ENCODE assay signal across 19 cellular contexts in the genomic region with DNA sequence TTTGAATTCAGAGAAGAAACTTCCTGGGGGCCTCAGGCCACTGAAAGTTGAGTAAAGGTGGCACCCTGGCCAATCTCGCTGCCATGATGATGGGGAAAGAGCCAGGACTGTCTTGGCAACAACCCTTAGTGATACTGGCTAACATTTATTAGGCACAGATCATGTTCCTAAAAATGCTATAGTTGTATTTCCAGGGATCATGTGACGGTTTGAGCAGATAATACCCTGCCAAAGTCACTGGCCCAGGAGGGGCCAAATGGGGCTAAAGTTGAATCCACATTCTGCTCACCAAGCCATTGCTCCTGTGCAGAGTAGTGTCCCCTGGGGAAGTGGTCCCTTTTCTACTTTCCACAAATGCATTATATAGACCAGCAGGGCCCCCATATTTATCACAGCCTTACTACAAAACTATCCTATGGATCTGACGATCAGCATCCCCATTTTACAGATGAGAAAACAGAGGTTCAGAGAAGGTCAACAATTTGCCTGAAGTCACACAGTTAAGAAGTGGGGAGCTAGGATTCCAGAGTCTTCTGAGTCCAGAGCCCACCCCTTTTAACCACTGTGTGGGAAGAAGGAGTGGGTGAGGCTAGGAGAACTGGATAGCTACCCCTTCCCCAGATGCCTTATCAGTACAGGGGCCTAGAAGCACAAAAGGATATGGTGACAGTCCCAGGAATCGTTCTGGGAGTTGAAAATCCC.
"Had no signal": no experiment of that assay in that cellular context is flagged by ENCODE, and none has a peak within 500 bp of the region (broad histone marks: within the 10 kb centered on the region; RNA-seq: fewer than 3 reads in every experiment).

No MANE protein-coding gene starts in this region.

- FAIRE-seq: endothelial cell of umbilical vein, small intestine, urothelium cell line had no signal

- H3K4me3 ChIP-seq: coronary artery, left lung, lung, psoas muscle had no signal

- H3K9me3 Mint-ChIP-seq: endodermal cell; natural killer cell treated with Interleukin-12 subunit alpha and Interleukin-12 subunit beta and Interleukin-15 and Interleukin-18, amount 100 ng/mL, for 72 hours had no signal

- H3K4me1 ChIP-seq: left lung, psoas muscle had no signal

- H3K4me3 Mint-ChIP-seq: endodermal cell; natural killer cell treated with Interleukin-12 subunit alpha and Interleukin-12 subunit beta and Interleukin-15 and Interleukin-18, amount 100 ng/mL, for 72 hours had no signal

- H3K27ac Mint-ChIP-seq: endodermal cell; natural killer cell treated with Interleukin-12 subunit alpha and Interleukin-12 subunit beta and Interleukin-15 and Interleukin-18, amount 100 ng/mL, for 72 hours had no signal

- ATAC-seq: left lung; natural killer cell treated with Interleukin-12 subunit alpha and Interleukin-12 subunit beta and Interleukin-15 and Interleukin-18, amount 100 ng/mL, for 72 hours; psoas muscle had no signal

- DNase-seq: effector CD4-positive, alpha-beta T cell; erythroblast; foreskin melanocyte; hypothalamus; islet precursor cell; left lung; mesenchymal stem cell; midbrain; psoas muscle; small intestine; stimulated activated CD4-positive, alpha-beta T cell treated with anti-CD3 and anti-CD28 coated beads, Interleukin-2, amount 100 ng/mL, for 48 hours; stimulated activated naive CD4-positive, alpha-beta T cell treated with Interleukin-2 at 50 U/mL for 16 hours; trophoblast cell had no signal

- H3K36me3 ChIP-seq: left lung had no signal

- H3K27ac ChIP-seq: coronary artery, left lung, psoas muscle had no signal

- H3K36me3 Mint-ChIP-seq: natural killer cell treated with Interleukin-12 subunit alpha and Interleukin-12 subunit beta and Interleukin-15 and Interleukin-18, amount 100 ng/mL, for 72 hours had no signal

- H3K9me3 ChIP-seq: left lung, psoas muscle had no signal
